Comparison of ENCODE assay signal across 1 cellular context in genomic region chr20:30387823-30388222, GRCh38.
TF ChIP-seq lines count a peak whose summit lies in the region.

No MANE protein-coding gene starts in this region.

TF ChIP-seq in HepG2, 621 proteins besides CTCF, POLR2A, EP300 and RAD21 (continued from another document):
- peak; percentile 48 for TF ChIP-seq PAXIP1 (CRISPR knock-in tag; conservative IDR thresholded peaks at IDR 0.05)
